Comparison of ENCODE assay signal across 25 cellular contexts in genomic region chr6:105604593-105604905, GRCh38.
A peak's percentile ranks its signal among the peaks of the same experiment; 100 is the strongest.
DNase-seq lines count a peak whose midpoint lies in the region; FAIRE-seq and TF ChIP-seq lines count a peak whose summit lies in the region.
"Had no signal": no experiment of that assay in that cellular context is flagged by ENCODE, and none has a peak within 500 bp of the region (broad histone marks: within the 10 kb centered on the region; RNA-seq: fewer than 3 reads in every experiment).

No MANE protein-coding gene starts in this region.

- 0 out of 2 replicates have a peak overlapping the region, but pooled peaks have one; percentile 3 for H3K27ac Mint-ChIP-seq in HFFc6
- H3K27ac Mint-ChIP-seq in activated CD4-positive, alpha-beta memory T cell treated with anti-CD3 and anti-CD28 coated beads, Interleukin-2, amount 10 ng/mL, durations not matched to agents 7 days and 5 days: no peak overlapping the region
- H3K27ac Mint-ChIP-seq: activated T-helper 1 cell treated with anti-CD3 and anti-CD28 coated beads, Interleukin-12 subunit alpha, Interleukin-12 subunit beta, Interleukin-2, Interleukin-4 antibody, amounts not matched to agents 30 ng/mL and 10 ng/mL and 1 ng/mL, durations not matched to agents 14 hours and 24 hours and 36 hours; IgD-negative memory B cell; natural killer cell had no signal

- CTCF ChIA-PET in RWPE1 (lab: Yijun Ruan, JAX): no interaction called here
- CTCF ChIA-PET in activated CD4-positive, alpha-beta memory T cell treated with anti-CD3 and anti-CD28 coated beads, Interleukin-2, amount 10 ng/mL, durations not matched to agents 7 days and 5 days (lab: Charles Lee): no interaction called here

- H3K36me3 ChIP-seq in keratinocyte (ENCODE audit: control insufficient read depth in 2 of 2, extremely low read depth in 1 of 2, insufficient read depth in 2 of 2, low read length in 2 of 2): no peaks in the 10 kb centered on the region
- no peaks in the 10 kb centered on the region for H3K36me3 ChIP-seq in smooth muscle cell (ENCODE audit: low read depth)
- H3K36me3 ChIP-seq in GM23248 (ENCODE audit: low read depth): no peaks in the 10 kb centered on the region
- H3K36me3 ChIP-seq in small intestine (ENCODE audit: control insufficient read depth in 2 of 2, insufficient read depth in 2 of 2, low read length in 2 of 2): no peaks in the 10 kb centered on the region
- H3K36me3 ChIP-seq: ascending aorta, ovary, right lobe of liver, uterus had no signal

- H3K9me3 Mint-ChIP-seq in HFFc6: no peaks in the 10 kb centered on the region
- H3K9me3 Mint-ChIP-seq in activated CD4-positive, alpha-beta memory T cell treated with anti-CD3 and anti-CD28 coated beads, Interleukin-2, amount 10 ng/mL, durations not matched to agents 7 days and 5 days: peaks cover 12% of the 10 kb centered on the region
- H3K9me3 Mint-ChIP-seq: natural killer cell had no signal

- no peak overlapping the region for H3K9ac ChIP-seq in keratinocyte (ENCODE audit: control insufficient read depth, extremely low read depth, insufficient read depth, low read length)
- H3K9ac ChIP-seq in smooth muscle cell (ENCODE audit: low read depth): no peak overlapping the region
- H3K9ac ChIP-seq in GM23248: no peak overlapping the region

- H3K27ac ChIP-seq in RWPE1 (peak overlapping the region; percentile 82), keratinocyte (ENCODE audit: control insufficient read depth, insufficient read depth, low read length) (no peak overlapping the region), smooth muscle cell (ENCODE audit: low read depth) (peak overlapping the region; percentile 95), GM23248 (no peak overlapping the region), small intestine (ENCODE audit: low read depth in 1 of 2, low read length in 1 of 2) (peak overlapping the region in 1 of 2 donors; percentile 59)
- H3K27ac ChIP-seq: C4-2B, ovary, right lobe of liver had no signal

- H3K79me2 ChIP-seq in keratinocyte (ENCODE audit: control insufficient read depth, insufficient read depth, low read length) (no peaks in the 10 kb centered on the region), smooth muscle cell (ENCODE audit: low read depth) (no peaks in the 10 kb centered on the region), GM23248 (ENCODE audit: insufficient read depth) (no peaks in the 10 kb centered on the region)

- H3K4me3 Mint-ChIP-seq in HFFc6: no peak overlapping the region
- no peak overlapping the region for H3K4me3 Mint-ChIP-seq in activated CD4-positive, alpha-beta memory T cell treated with anti-CD3 and anti-CD28 coated beads, Interleukin-2, amount 10 ng/mL, durations not matched to agents 7 days and 5 days
- H3K4me3 Mint-ChIP-seq: activated T-helper 1 cell treated with anti-CD3 and anti-CD28 coated beads, Interleukin-12 subunit alpha, Interleukin-12 subunit beta, Interleukin-2, Interleukin-4 antibody, amounts not matched to agents 30 ng/mL and 10 ng/mL and 1 ng/mL, durations not matched to agents 14 hours and 24 hours and 36 hours; IgD-negative memory B cell; natural killer cell had no signal

- POLR2A ChIA-PET in RWPE1 (lab: Yijun Ruan, JAX; ENCODE audit: low non-redundant PET): no interaction called here
- POLR2A ChIA-PET in activated CD4-positive, alpha-beta memory T cell treated with anti-CD3 and anti-CD28 coated beads, Interleukin-2, amount 10 ng/mL, durations not matched to agents 7 days and 5 days (lab: Charles Lee): no interaction called here

- DNase-seq in HFFc6: no peak
- DNase-seq in RWPE1 (ENCODE audit: low spot score): no peak
- no peak for DNase-seq in keratinocyte (ENCODE audit: low read depth, low spot score)
- DNase-seq in smooth muscle cell (lab: John Stamatoyannopoulos, UW; ENCODE audit: unreplicated experiment): no peak
- no peak for DNase-seq in GM23248
- DNase-seq in small intestine: no peak
- DNase-seq in activated CD4-positive, alpha-beta memory T cell treated with anti-CD3 and anti-CD28 coated beads, Interleukin-2, amount 10 ng/mL, durations not matched to agents 7 days and 5 days: no peak
- DNase-seq: activated naive CD4-positive, alpha-beta T cell treated with anti-CD3 and anti-CD28 coated beads, Interleukin-2, amount 50 U/mL, for 16 hours; Calu3; central memory CD4-positive, alpha-beta T cell; head of caudate nucleus; natural killer cell; NCI-H1105; NCI-H2029 treated with DMSO at 0.1 percent for 48 hours; NCI-H2227 treated with DMSO at 0.1 percent for 48 hours; ovary; right lobe of liver; RPMI8226; T-helper 9 cell had no signal

- H3K4me3 ChIP-seq in keratinocyte (ENCODE audit: control insufficient read depth in 2 of 3, extremely low read depth in 1 of 3, insufficient read depth in 2 of 3, low read depth in 1 of 3, low read length in 3 of 3): no peak overlapping the region
- no peak overlapping the region for H3K4me3 ChIP-seq in smooth muscle cell
- H3K4me3 ChIP-seq in GM23248: no peak overlapping the region
- H3K4me3 ChIP-seq in small intestine (ENCODE audit: low read depth in 1 of 2, low read length in 2 of 2): no peak overlapping the region
- H3K4me3 ChIP-seq: ovary, right lobe of liver, uterus had no signal

- H3K4me1 Mint-ChIP-seq in HFFc6 (ENCODE audit: low read depth): peaks cover 81% of the 10 kb centered on the region
- H3K4me1 Mint-ChIP-seq in activated CD4-positive, alpha-beta memory T cell treated with anti-CD3 and anti-CD28 coated beads, Interleukin-2, amount 10 ng/mL, durations not matched to agents 7 days and 5 days: peaks cover 29% of the 10 kb centered on the region

- H2AFZ ChIP-seq in keratinocyte (ENCODE audit: control insufficient read depth, low read length) (peak overlapping the region; percentile 3), smooth muscle cell (ENCODE audit: low read depth) (peak overlapping the region; percentile 11), GM23248 (no peak overlapping the region)

- peaks cover 36% of the 10 kb centered on the region for H3F3A ChIP-seq in smooth muscle cell (ENCODE audit: low read depth)
- H3F3A ChIP-seq in GM23248 (ENCODE audit: insufficient read depth): peaks cover 39% of the 10 kb centered on the region

- dilution Hi-C loops in keratinocyte (cut with MboI; ENCODE audit: extremely low pct_ligation_motif_present, low sequenced_read_pairs): no loop called here

- WGBS in smooth muscle cell (ENCODE audit: low lambda C conversion rate): 61% methylated on average over 3 of the region's 3 CpGs
- 54 to 62% methylated on average over 3 of the region's 3 CpGs for WGBS in GM23248 (ENCODE audit: low coverage in 1 of 2, low lambda C conversion rate in 2 of 2, missing lambda C conversion rate in 2 of 2), 2 experiments
- 75 to 90% (median 78%) methylated on average over 3 of the region's 3 CpGs for WGBS in small intestine, 3 donors

- no peaks in the 10 kb centered on the region for H3K9me1 ChIP-seq in keratinocyte (ENCODE audit: control insufficient read depth, extremely low read depth, insufficient read depth, low read length)

- no peaks in the 10 kb centered on the region for H3K9me2 ChIP-seq in GM23248 (ENCODE audit: insufficient read depth)

- peaks cover 42% of the 10 kb centered on the region for H3K4me1 ChIP-seq in keratinocyte (ENCODE audit: control insufficient read depth, extremely low read depth, insufficient read depth, low read length)
- H3K4me1 ChIP-seq in smooth muscle cell (ENCODE audit: low read depth): peaks cover 42% of the 10 kb centered on the region
- H3K4me1 ChIP-seq in GM23248 (ENCODE audit: insufficient read depth): peaks cover 58% of the 10 kb centered on the region
- H3K4me1 ChIP-seq in small intestine (ENCODE audit: control insufficient read depth in 2 of 2, insufficient read depth in 1 of 2, low read depth in 1 of 2, low read length in 1 of 2): peaks cover 0 to 12% of the 10 kb centered on the region in 2 donors
- H3K4me1 ChIP-seq: right lobe of liver had no signal

- H3K27me3 ChIP-seq in keratinocyte (ENCODE audit: control insufficient read depth, extremely low read depth, insufficient read depth, low read length): no peaks in the 10 kb centered on the region
- H3K27me3 ChIP-seq in smooth muscle cell (ENCODE audit: low read depth): no peaks in the 10 kb centered on the region
- H3K27me3 ChIP-seq in GM23248 (replicated peaks; ENCODE audit: insufficient read depth): no peaks in the 10 kb centered on the region
- no peaks in the 10 kb centered on the region for H3K27me3 ChIP-seq in small intestine (ENCODE audit: control insufficient read depth in 2 of 2, insufficient read depth in 2 of 2, low read length in 2 of 2)
- H3K27me3 ChIP-seq: ascending aorta, ovary, right lobe of liver, uterus had no signal

- H4K20me1 ChIP-seq in keratinocyte (ENCODE audit: control insufficient read depth, extremely low read depth, insufficient read depth, low read length) (no peaks in the 10 kb centered on the region), smooth muscle cell (ENCODE audit: low read depth) (no peaks in the 10 kb centered on the region), GM23248 (ENCODE audit: insufficient read depth) (no peaks in the 10 kb centered on the region)

- no peaks in the 10 kb centered on the region; the same call in 1 of the 2 replicates for H3K27me3 Mint-ChIP-seq in HFFc6 (ENCODE audit: insufficient read depth)
- no peaks in the 10 kb centered on the region for H3K27me3 Mint-ChIP-seq in activated CD4-positive, alpha-beta memory T cell treated with anti-CD3 and anti-CD28 coated beads, Interleukin-2, amount 10 ng/mL, durations not matched to agents 7 days and 5 days
- H3K27me3 Mint-ChIP-seq: IgD-negative memory B cell had no signal

- peaks cover 7% of the 10 kb centered on the region; the same call in 1 of the 2 replicates for H3K36me3 Mint-ChIP-seq in HFFc6 (ENCODE audit: low read depth)
- H3K36me3 Mint-ChIP-seq in activated CD4-positive, alpha-beta memory T cell treated with anti-CD3 and anti-CD28 coated beads, Interleukin-2, amount 10 ng/mL, durations not matched to agents 7 days and 5 days (ENCODE audit: low read depth): peaks cover 6% of the 10 kb centered on the region
- H3K36me3 Mint-ChIP-seq: natural killer cell had no signal

- TF ChIP-seq CTCF in HFFc6 (IDR thresholded peaks at IDR 0.05): no peak
- TF ChIP-seq CTCF in RWPE1 (conservative IDR thresholded peaks at IDR 0.05; ENCODE audit: low read depth): no peak
- TF ChIP-seq CTCF in keratinocyte (optimal IDR thresholded peaks at IDR 0.05 in 1 of 3, IDR thresholded peaks at IDR 0.05 in 1 of 3, conservative IDR thresholded peaks at IDR 0.05 in 1 of 3; ENCODE audit: extremely low read depth in 1 of 3, insufficient read depth in 2 of 3, low read length in 3 of 3): no peak
- no peak for TF ChIP-seq CTCF in smooth muscle cell (IDR thresholded peaks at IDR 0.05; ENCODE audit: borderline replicate concordance, insufficient read depth, poor library complexity, severe bottlenecking)

- in situ Hi-C loops in GM23248 (cut with MboI): no loop called here

- H3K4me2 ChIP-seq in keratinocyte (ENCODE audit: control insufficient read depth, extremely low read depth, insufficient read depth, low read depth, low read length) (no peak overlapping the region), smooth muscle cell (no peak overlapping the region), GM23248 (ENCODE audit: unreplicated experiment) (no peak overlapping the region)

- FAIRE-seq in keratinocyte (lab: Jason Lieb, UNC) (no peak), small intestine (lab: Jason Lieb, UNC) (no peak)
- FAIRE-seq: endothelial cell of umbilical vein had no signal

- no peaks in the 10 kb centered on the region for H3K9me3 ChIP-seq in keratinocyte (ENCODE audit: control insufficient read depth, low read depth, low read length)
- H3K9me3 ChIP-seq in smooth muscle cell (replicated peaks; ENCODE audit: low read depth): no peaks in the 10 kb centered on the region
- H3K9me3 ChIP-seq in GM23248 (ENCODE audit: low read depth): no peaks in the 10 kb centered on the region
- no peaks in the 10 kb centered on the region for H3K9me3 ChIP-seq in small intestine (ENCODE audit: control insufficient read depth, low read depth)
- H3K9me3 ChIP-seq: ascending aorta, ovary, right lobe of liver, uterus had no signal

Comparison
In these comparisons a context has a peak if more than half of its experiments do, and no peak if none do; other contexts are left out.
1. H3K27ac ChIP-seq: peak in RWPE1 (single experiment) and smooth muscle cell (single experiment); none in keratinocyte (single experiment) and GM23248 (single experiment).